11 cellular contexts compared by ENCODE assay signal in the genomic region with DNA sequence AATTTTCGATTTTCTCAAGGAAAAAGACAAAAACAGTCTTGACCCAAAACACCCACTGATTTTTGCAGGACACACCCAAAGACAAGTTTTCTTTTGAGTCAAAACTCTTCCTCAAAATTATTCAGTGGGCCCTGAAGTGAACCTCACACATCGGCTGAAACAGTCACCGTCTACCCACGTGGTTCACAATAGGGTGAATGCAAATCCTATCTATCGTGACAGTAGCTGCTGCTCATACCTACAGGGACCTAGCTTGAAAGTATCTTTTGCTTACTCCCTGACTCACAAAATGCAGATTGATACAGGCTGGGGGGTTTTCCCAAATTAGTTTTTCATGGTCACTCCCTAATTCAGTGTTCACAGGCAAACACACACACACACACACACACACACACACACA.
DNase-seq lines count a peak whose midpoint lies in the region; ATAC-seq lines count a peak whose summit lies in the region.
"Had no signal": no experiment of that assay in that cellular context is flagged by ENCODE, and none has a peak within 500 bp of the region (broad histone marks: within the 10 kb centered on the region; RNA-seq: fewer than 3 reads in every experiment).

No MANE protein-coding gene starts in this region.

- no peak overlapping the region for H3K27ac ChIP-seq in substantia nigra (ENCODE audit: low read depth, low read length, poor library complexity, severe bottlenecking)
- H3K27ac ChIP-seq: gastrocnemius medialis had no signal

- ATAC-seq in HG02610 (IDR thresholded peaks at IDR 0.05; ENCODE audit: unreplicated experiment), result peak; percentile 83
- ATAC-seq in HG03565 (IDR thresholded peaks at IDR 0.05; ENCODE audit: unreplicated experiment), result peak; percentile 50
- ATAC-seq: gastrocnemius medialis had no signal

- peak; percentile 65 for DNase-seq in stimulated activated CD4-positive, alpha-beta T cell treated with anti-CD3 and anti-CD28 coated beads, Interleukin-1b, Interleukin-23, amount 100 ng/mL, for 48 hours
- DNase-seq in stimulated activated CD4-positive, alpha-beta T cell treated with anti-CD3 and anti-CD28 coated beads, Interleukin-12 subunit alpha, Interleukin-12 subunit beta, amount 100 ng/mL, for 4 hours, result no peak
- DNase-seq in SHP77 treated with DMSO at 0.1 percent for 48 hours (lab: John Stamatoyannopoulos, UW) (no peak), NCI-H82 treated with DMSO at 0.1 percent for 48 hours (lab: John Stamatoyannopoulos, UW; ENCODE audit: unreplicated experiment) (no peak), substantia nigra (lab: John Stamatoyannopoulos, UW) (no peak), hippocampal formation (lab: John Stamatoyannopoulos, UW) (no peak)
- DNase-seq: AML-193, gastrocnemius medialis, IMR-90 had no signal
